8 cellular contexts compared by ENCODE assay signal in the genomic region with DNA sequence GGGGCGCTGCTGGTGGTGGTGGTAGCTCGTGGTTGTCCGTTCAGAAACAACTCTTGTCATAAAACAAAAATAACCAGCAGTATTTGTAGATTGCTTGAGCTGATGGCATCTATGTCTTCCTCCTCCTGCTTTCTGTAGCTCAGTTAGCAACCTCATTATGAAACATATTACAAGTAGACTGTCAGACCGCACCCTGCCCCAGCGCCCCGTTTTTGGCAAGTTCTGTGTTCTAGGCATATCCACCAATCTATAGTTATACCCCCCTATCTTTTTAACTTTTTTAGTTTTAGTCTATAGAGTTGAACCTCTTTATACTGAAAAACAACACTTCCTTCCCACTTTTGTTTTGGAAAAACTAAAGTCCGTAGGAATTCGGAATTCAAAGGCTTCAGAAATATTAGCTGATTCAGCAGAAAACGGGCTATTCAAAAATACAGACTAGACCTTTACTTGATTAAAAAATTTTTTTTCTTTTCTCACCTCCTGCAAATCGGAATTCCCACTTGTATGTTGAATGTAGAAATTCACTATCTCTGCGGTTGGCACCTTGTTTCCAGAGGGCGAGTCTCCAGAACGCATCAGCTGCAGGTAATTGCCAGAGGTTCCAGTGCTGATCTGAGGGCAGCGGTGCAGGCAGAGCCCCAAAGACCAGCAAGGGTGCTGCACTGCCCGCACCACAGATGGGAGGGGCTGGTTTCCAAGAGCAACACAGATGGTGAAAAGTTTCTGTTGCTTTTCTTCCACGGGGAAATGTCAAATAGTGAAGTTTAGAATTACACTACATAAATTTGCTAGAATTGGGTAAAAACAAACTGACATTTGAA.
DNase-seq lines count a peak whose midpoint lies in the region; ATAC-seq lines count a peak whose summit lies in the region.

No MANE protein-coding gene starts in this region.

- H3K27ac Mint-ChIP-seq in activated naive CD8-positive, alpha-beta T cell, result no peak overlapping the region

- no peak for ATAC-seq in HG02852 (IDR thresholded peaks at IDR 0.05; ENCODE audit: unreplicated experiment)

- peaks cover 21% of the 10 kb centered on the region for H3K4me1 ChIP-seq in stomach smooth muscle (ENCODE audit: control insufficient read depth, insufficient read depth, low read length)

- H3K4me3 Mint-ChIP-seq in activated naive CD8-positive, alpha-beta T cell, result peak overlapping the region; percentile 91

- H3K9me3 ChIP-seq in stomach smooth muscle (ENCODE audit: control insufficient read depth in 2 of 2, low read length in 2 of 2), result peaks cover 0 to 3% of the 10 kb centered on the region in 2 donors

- H3K36me3 Mint-ChIP-seq in activated naive CD8-positive, alpha-beta T cell, result no peaks in the 10 kb centered on the region

- no peaks in the 10 kb centered on the region for H3K9me3 Mint-ChIP-seq in activated naive CD8-positive, alpha-beta T cell (ENCODE audit: low read depth)

- H3K27me3 ChIP-seq in stomach smooth muscle (ENCODE audit: control insufficient read depth in 1 of 2, insufficient read depth in 2 of 2, low read length in 2 of 2), result no peaks in the 10 kb centered on the region

- H3K36me3 ChIP-seq in stomach smooth muscle (ENCODE audit: control insufficient read depth in 2 of 2, insufficient read depth in 2 of 2, low read length in 2 of 2), result no peaks in the 10 kb centered on the region

- peak overlapping the region; percentile 82 to 88 for H3K4me3 ChIP-seq in stomach smooth muscle (ENCODE audit: low read length in 2 of 2)

- peak; percentile 17 for DNase-seq in activated CD4-positive, alpha-beta T cell treated with anti-CD3 and anti-CD28 coated beads for 48 hours
- DNase-seq in activated CD4-positive, alpha-beta T cell treated with anti-CD3 and anti-CD28 coated beads, Interleukin-2, amount 50 U/mL, for 1 hour, result no peak
- DNase-seq in inferior parietal cortex (ENCODE audit: extremely low spot score), result peak; percentile 20
- no peak for DNase-seq in NCI-H187 treated with DMSO at 0.1 percent for 48 hours (lab: John Stamatoyannopoulos, UW)
- DNase-seq in NCI-H345 (lab: John Stamatoyannopoulos, UW), result no peak

- peaks cover 14% of the 10 kb centered on the region for H3K27me3 Mint-ChIP-seq in activated naive CD8-positive, alpha-beta T cell

- H3K4me1 Mint-ChIP-seq in activated naive CD8-positive, alpha-beta T cell (ENCODE audit: low read depth), result peaks cover 28% of the 10 kb centered on the region

- H3K9ac ChIP-seq in stomach smooth muscle (ENCODE audit: low read length in 2 of 2), result peak overlapping the region; percentile 43 to 63

- H3K27ac ChIP-seq in stomach smooth muscle (ENCODE audit: low read length), result peak overlapping the region; percentile 31

Comparison
In these comparisons a context has a peak if more than half of its experiments do, and no peak if none do; other contexts are left out.
1. DNase-seq: peak in activated CD4-positive, alpha-beta T cell treated with anti-CD3 and anti-CD28 coated beads for 48 hours (single experiment) and inferior parietal cortex (single experiment); none in activated CD4-positive, alpha-beta T cell treated with anti-CD3 and anti-CD28 coated beads, Interleukin-2, amount 50 U/mL, for 1 hour (single experiment), NCI-H187 treated with DMSO at 0.1 percent for 48 hours (single experiment) and NCI-H345 (single experiment).